ENCODE assay signal across 8 cellular contexts in the genomic region with DNA sequence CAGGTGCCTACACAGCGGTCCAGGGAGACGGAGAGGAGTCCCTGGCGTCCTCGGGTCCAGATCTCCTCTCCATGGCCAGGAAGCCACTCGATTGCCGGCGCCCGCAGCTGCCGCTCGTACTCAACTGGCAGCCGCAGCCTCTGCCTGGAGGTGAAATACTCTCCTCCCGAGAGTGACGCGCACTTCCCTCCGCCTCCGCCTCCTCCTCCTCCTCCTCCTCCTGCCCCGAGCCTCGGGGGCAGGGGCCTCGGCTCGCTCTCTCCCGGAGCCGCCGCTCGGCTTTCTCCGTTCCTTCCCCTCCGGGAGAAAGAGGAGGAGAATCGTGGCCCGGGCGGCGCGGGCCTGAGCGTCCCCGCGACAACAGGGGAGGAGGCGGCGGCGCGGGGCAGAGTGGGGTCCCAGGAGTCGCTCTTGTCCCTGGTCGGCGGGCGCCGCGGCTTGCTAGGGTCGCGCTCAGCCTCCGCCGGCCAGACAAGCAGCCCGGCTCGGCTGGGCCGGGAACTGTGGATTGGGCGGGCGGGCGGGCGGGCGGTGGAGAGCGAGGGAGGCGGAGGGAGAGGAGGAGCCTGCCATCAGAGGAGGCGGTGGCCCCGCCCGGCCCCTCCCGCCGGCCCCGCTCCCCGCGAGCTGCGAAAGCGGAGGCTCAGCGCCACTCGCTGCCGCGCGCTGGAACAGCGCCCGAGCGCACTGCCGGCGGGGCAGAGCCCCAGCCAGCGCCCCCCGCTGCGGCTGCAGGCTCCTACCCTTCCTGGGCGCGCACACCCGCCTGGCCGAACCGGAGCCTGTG. TPM values are rescaled to one million over a fixed set of nuclear protein-coding genes. Genes with fewer than 3 reads are reported as not detected.
DNase-seq lines count a peak whose midpoint lies in the region; ATAC-seq and TF ChIP-seq lines count a peak whose summit lies in the region.

TSS of gene CEMIP2 (minus strand) at position 126 of the 787 bp plus-strand sequence. CDS start 18,140 bp downstream, outside the sequence.

- POLR2A ChIA-PET in T-cell (lab: Charles Lee) = interaction anchor here (0.5 to 3.2 kb wide), 6 partner anchors 14 to 76 kb away, joined by 3 to 13 read pairs (median 8); no protein-coding TSS in a partner anchor

- no peaks in the 10 kb centered on the region for H3K9me3 Mint-ChIP-seq in T-cell
- no peaks in the 10 kb centered on the region for H3K9me3 Mint-ChIP-seq in type B pancreatic cell

- H3K4me3 Mint-ChIP-seq in T-cell = peak within 1 kb of the TSS; percentile 95 to 99 (median 98)
- H3K4me3 Mint-ChIP-seq in type B pancreatic cell = peak within 1 kb of the TSS; percentile 98

- peak within 1 kb of the TSS; percentile 96 for H3K27ac ChIP-seq in adipose tissue (ENCODE audit: low read depth, low read length)

- intact Hi-C loops in cardiac septum (cut with DNase I) (loop anchor here (5.0 to 10.0 kb wide), 2 partner anchors 64 to 144 kb away; partner anchors contain the start of genes ABHD17B and C9orf85), posterior cingulate gyrus (cut with DNase I) (loop anchor here (1.0 to 2.0 kb wide), 2 partner anchors 164 to 484 kb away; no protein-coding TSS in a partner anchor)

- CTCF ChIA-PET in T-cell (lab: Charles Lee) = interaction anchor here (0.6 to 2.1 kb wide), 14 partner anchors 9 to 164 kb away, joined by 3 to 12 read pairs (median 3); partner anchors contain the start of genes ABHD17B (in 1 of the 2) and C9orf85 (in 1 of the 2)

- WGBS in adipose tissue, 3 donors = 0 to 1% (median 0%) methylated on average over 28 to 85 of the region's 86 CpGs

- ATAC-seq in HG02588 (IDR thresholded peaks at IDR 0.05; ENCODE audit: unreplicated experiment) (peak; percentile 74), T-cell (replicated peaks in 1 of 4) (peak; percentile 82 to 90 (median 86))

- peak; percentile 68 for DNase-seq in NCI-H1092 (lab: John Stamatoyannopoulos, UW)
- peak; percentile 73 to 93 (median 88) for DNase-seq in T-cell
- DNase-seq in cardiac septum (ENCODE audit: low spot score) = peak; percentile 97
- peak; percentile 78 to 98 (median 88) for DNase-seq in posterior cingulate gyrus
- peak; percentile 92 for DNase-seq in type B pancreatic cell (ENCODE audit: extremely low spot score, unreplicated experiment)

- H3K36me3 Mint-ChIP-seq in T-cell (no peaks in the 10 kb centered on the region), type B pancreatic cell (no peaks in the 10 kb centered on the region)

- peak; percentile 67 for TF ChIP-seq CTCF in GM12873 (IDR thresholded peaks at IDR 0.05; ENCODE audit: insufficient read depth, low read depth, low read length, missing control alignments)
- TF ChIP-seq CTCF in type B pancreatic cell (conservative IDR thresholded peaks at IDR 0.05) = peak; percentile 67

- peaks cover 38 to 52% (median 39%) of the 10 kb centered on the region in 3 donors for H3K4me1 Mint-ChIP-seq in T-cell
- peaks cover 36% of the 10 kb centered on the region for H3K4me1 Mint-ChIP-seq in type B pancreatic cell (ENCODE audit: unreplicated experiment)

- peak within 1 kb of the TSS; percentile 93 to 97 for H3K27ac Mint-ChIP-seq in T-cell
- peak within 1 kb of the TSS; percentile 91 for H3K27ac Mint-ChIP-seq in type B pancreatic cell

- H3K27me3 Mint-ChIP-seq in T-cell = no peaks in the 10 kb centered on the region
- peaks cover 9% of the 10 kb centered on the region for H3K27me3 Mint-ChIP-seq in type B pancreatic cell

RNA-seq across cellular contexts. Expression of gene CEMIP2, which starts in this region (rescaled TPM):
- total RNA-seq in T-cell (100 to 1,000 TPM in 2 of 5 donors, 10 to 100 TPM in 3; 82.1 to 285 (median 90.8) TPM), cardiac septum (11.2 TPM), type B pancreatic cell (ENCODE audit: low replicate concordance) (58.1 and 97.7 TPM in 2 replicates)
- 10 to 100 TPM; 12.4 to 57.5 (median 23.8) TPM for polyA plus RNA-seq in adipose tissue

Comparison
In these comparisons a context has a peak if more than half of its experiments do, and no peak if none do; other contexts are left out.
1. Peak in every context shown above with its lines: DNase-seq, ATAC-seq and H3K27ac ChIP-seq.